7 cellular contexts compared by ENCODE assay signal in the genomic region with DNA sequence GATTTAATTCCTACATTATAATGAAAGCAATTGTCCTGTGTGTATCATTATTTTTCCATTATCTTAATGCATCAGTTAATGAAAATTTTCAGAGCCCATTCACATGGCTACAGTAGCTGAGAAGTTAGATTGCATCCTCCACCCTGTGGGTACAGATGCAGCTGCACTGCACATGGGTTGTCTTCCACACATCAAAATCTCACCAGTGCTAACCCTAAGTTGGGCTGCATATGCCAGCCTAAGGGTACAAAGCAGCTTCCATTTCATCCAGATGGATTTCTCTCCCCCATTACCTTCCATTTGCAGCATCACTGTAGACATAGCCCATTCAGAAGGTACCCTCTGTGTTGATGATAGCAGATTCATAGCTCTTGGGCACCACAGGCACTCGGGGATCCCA.
"Had no signal": no experiment of that assay in that cellular context is flagged by ENCODE, and none has a peak within 500 bp of the region (broad histone marks: within the 10 kb centered on the region; RNA-seq: fewer than 3 reads in every experiment).

No MANE protein-coding gene starts in this region.

- DNase-seq: GM23248, GOT3, H9, HFFc6, IMR-90 had no signal

- H2AFZ ChIP-seq: GM23248 had no signal

- H3K9ac ChIP-seq: GM23248 had no signal

- H3K4me3 ChIP-seq: GM23248, K562 had no signal

- H3K27ac ChIP-seq: GM23248 had no signal

- ATAC-seq: HCT116, K562 had no signal
